ENCODE assay signal across 11 cellular contexts in genomic region chr1:93283496-93283895, GRCh38.
"Had no signal": no experiment of that assay in that cellular context is flagged by ENCODE, and none has a peak within 500 bp of the region (broad histone marks: within the 10 kb centered on the region; RNA-seq: fewer than 3 reads in every experiment).

No MANE protein-coding gene starts in this region.

- H3K9ac ChIP-seq: GM23248 had no signal

- H3K4me2 ChIP-seq: GM23338 had no signal

- H3K4me1 ChIP-seq: HAP-1 had no signal

- DNase-seq: GM23248, GOT3, H7, H9, HCEC 1CT, HFFc6 had no signal

- H3K4me3 Mint-ChIP-seq: GM23338, H9, HFFc6 had no signal

- H3K36me3 ChIP-seq: HAP-1 had no signal

- FAIRE-seq: H1, H54 had no signal

- H3K27ac Mint-ChIP-seq: GM23338, HFFc6 had no signal

- ATAC-seq: GM23338, HCT116 had no signal

- H2AFZ ChIP-seq: GM23248, GM23338 had no signal

- H3K4me3 ChIP-seq: GM23248, GM23338, HAP-1 had no signal

- H3K4me1 Mint-ChIP-seq: GM23338 had no signal

- H3K27ac ChIP-seq: GM23248 had no signal

- H3K9me3 Mint-ChIP-seq: HFFc6 had no signal
